In the genomic region with DNA sequence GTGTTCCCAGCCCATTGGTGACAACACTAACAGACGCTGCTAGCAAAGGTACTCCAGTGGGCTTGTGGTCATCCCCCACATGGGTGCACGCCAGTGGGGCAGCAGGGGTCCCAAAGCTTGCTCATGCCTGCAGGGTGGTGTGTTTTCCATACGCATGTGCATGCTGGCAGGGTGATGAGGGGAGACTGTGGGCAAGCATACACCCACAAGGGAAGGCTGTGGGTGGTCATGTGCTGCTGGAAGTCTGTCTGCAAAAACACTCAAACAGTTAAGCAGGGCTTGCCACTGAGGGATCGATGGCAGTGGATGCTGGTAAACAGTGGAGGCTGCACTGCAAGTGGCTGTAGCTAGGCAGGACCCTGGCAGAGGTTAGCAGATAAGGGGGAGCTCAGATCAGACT, we compare ENCODE assay signal across 29 cellular contexts.
"Had no signal": no experiment of that assay in that cellular context is flagged by ENCODE, and none has a peak within 500 bp of the region (broad histone marks: within the 10 kb centered on the region; RNA-seq: fewer than 3 reads in every experiment).

No MANE protein-coding gene starts in this region.

- H3K36me3 Mint-ChIP-seq: immature natural killer cell; naive B cell; natural killer cell; neural progenitor cell; stimulated activated naive B cell treated with anti-CD40 and anti-IgM and Interleukin-4, amounts not matched to agents 10 μg/mL and 1 μg/mL and 100 μg/mL, for 72 hours had no signal

- H3K4me3 Mint-ChIP-seq: immature natural killer cell; mesothelial cell of epicardium; naive B cell; natural killer cell; nephron progenitor cell; neural progenitor cell; stimulated activated naive B cell treated with anti-CD40 and anti-IgM and Interleukin-4, amounts not matched to agents 10 μg/mL and 1 μg/mL and 100 μg/mL, for 72 hours had no signal

- ATAC-seq: natural killer cell; right cardiac atrium; sciatic nerve; stimulated activated naive B cell treated with anti-CD40 and anti-IgM and Interleukin-4, amounts not matched to agents 10 μg/mL and 1 μg/mL and 100 μg/mL, for 72 hours; stimulated activated naive CD8-positive, alpha-beta T cell treated with anti-CD3 and anti-CD28 coated beads, Interleukin-15, Interleukin-2, amounts not matched to agents 100 U/mL and 50 U/mL, for 24 hours; upper lobe of right lung had no signal

- H3K4me1 ChIP-seq: left ventricle myocardium inferior, neural progenitor cell, prostate gland, stomach, testis, thyroid gland, transverse colon, upper lobe of right lung had no signal

- H3K4me3 ChIP-seq: left ventricle myocardium inferior, lung, neural progenitor cell, ovary, prostate gland, skin epidermis, stomach, testis, thyroid gland, transverse colon, upper lobe of right lung had no signal

- H3K27me3 Mint-ChIP-seq: naive B cell; stimulated activated naive B cell treated with anti-CD40 and anti-IgM and Interleukin-4, amounts not matched to agents 10 μg/mL and 1 μg/mL and 100 μg/mL, for 72 hours had no signal

- H3K36me3 ChIP-seq: left ventricle myocardium inferior, neural progenitor cell, neutrophil, ovary, prostate gland, stomach, thyroid gland, transverse colon, upper lobe of right lung had no signal

- H3K4me1 Mint-ChIP-seq: immature natural killer cell; mesothelial cell of epicardium; naive B cell; natural killer cell; nephron progenitor cell; neural progenitor cell; stimulated activated naive B cell treated with anti-CD40 and anti-IgM and Interleukin-4, amounts not matched to agents 10 μg/mL and 1 μg/mL and 100 μg/mL, for 72 hours had no signal

- H3K4me2 ChIP-seq: neural progenitor cell had no signal

- H3K9ac ChIP-seq: neural progenitor cell had no signal

- H3K9me3 Mint-ChIP-seq: neural progenitor cell had no signal

- H3K9me3 ChIP-seq: left ventricle myocardium inferior, neutrophil, ovary, prostate gland, testis, thyroid gland, transverse colon, upper lobe of right lung had no signal

- H3K27ac Mint-ChIP-seq: immature natural killer cell; mesothelial cell of epicardium; natural killer cell; nephron progenitor cell; neural progenitor cell; stimulated activated naive B cell treated with anti-CD40 and anti-IgM and Interleukin-4, amounts not matched to agents 10 μg/mL and 1 μg/mL and 100 μg/mL, for 72 hours had no signal

- H2AFZ ChIP-seq: neural progenitor cell had no signal

- H3K27ac ChIP-seq: left ventricle myocardium inferior, neural progenitor cell, neutrophil, ovary, prostate gland, skin epidermis, stomach, testis, thyroid gland, transverse colon, upper lobe of right lung had no signal

- H3K27me3 ChIP-seq: neural progenitor cell, neutrophil, ovary, testis, thyroid gland, transverse colon, upper lobe of right lung had no signal

- DNase-seq: hippocampal formation; immature natural killer cell; left ventricle myocardium inferior; mesendoderm; naive B cell; natural killer cell; nephron progenitor cell; occipital lobe; ovary; retina; right cardiac atrium; stimulated activated CD4-positive, alpha-beta T cell treated with anti-CD3 and anti-CD28 coated beads, Interleukin-12 subunit alpha, Interleukin-12 subunit beta, amount 100 ng/mL, for 4 hours; stimulated activated CD4-positive, alpha-beta T cell treated with anti-CD3 and anti-CD28 coated beads, Interleukin-15, amount 100 ng/mL, for 24 hours; stimulated activated CD4-positive, alpha-beta T cell treated with anti-CD3 and anti-CD28 coated beads, Interleukin-2, amount 100 ng/mL, for 24 hours; stimulated activated CD4-positive, alpha-beta T cell treated with anti-CD3 and anti-CD28 coated beads, Interleukin-4, amount 100 ng/mL, for 1 hour; stimulated activated naive B cell treated with anti-CD40 and anti-IgM and Interleukin-4, amounts not matched to agents 10 μg/mL and 1 μg/mL and 100 μg/mL, for 72 hours; stimulated activated naive CD8-positive, alpha-beta T cell treated with anti-CD3 and anti-CD28 coated beads, Interleukin-15, Interleukin-2, amounts not matched to agents 100 U/mL and 50 U/mL, for 24 hours; stomach; testis; thyroid gland; transverse colon; upper lobe of right lung had no signal
